ENCODE assay signal across 8 cellular contexts in the genomic region with DNA sequence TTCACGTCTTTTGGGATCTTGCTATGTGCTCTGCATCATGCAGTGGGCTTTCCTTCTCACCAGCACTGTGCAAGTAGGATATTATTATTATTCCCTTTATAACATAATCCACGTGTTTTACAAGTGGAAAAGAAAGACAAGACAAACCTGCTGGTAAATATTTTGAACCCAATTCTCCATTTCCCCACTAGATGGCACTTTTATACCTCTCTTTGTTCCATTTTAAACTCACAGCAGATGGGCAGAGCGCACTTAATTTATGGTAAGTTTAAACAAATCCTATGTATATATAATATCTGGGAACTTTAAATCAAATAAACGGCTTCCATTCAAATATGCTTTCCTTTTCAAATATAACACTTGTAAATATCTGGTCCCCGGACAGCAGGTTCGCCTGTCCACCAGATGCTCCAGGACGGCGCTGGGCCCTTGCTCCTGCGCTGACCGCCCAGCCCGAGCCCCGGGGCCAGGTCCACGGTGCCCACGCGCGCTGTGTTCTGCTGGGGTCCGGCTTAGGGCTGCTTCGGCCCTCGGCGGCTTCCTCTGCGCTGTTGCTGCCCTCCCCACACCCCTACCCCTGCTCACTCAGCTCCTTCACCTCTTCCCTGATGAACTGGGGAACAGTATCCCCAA. TPM values are rescaled to one million over a fixed set of nuclear protein-coding genes. Genes with fewer than 3 reads are reported as not detected.
DNase-seq lines count a peak whose midpoint lies in the region; ATAC-seq and TF ChIP-seq lines count a peak whose summit lies in the region.

No MANE protein-coding gene starts in this region.

- no peaks in the 10 kb centered on the region for H3K9me3 ChIP-seq in IMR-90 (ENCODE audit: control insufficient read depth, insufficient read depth, low read length)

- H2AFZ ChIP-seq in IMR-90 (replicated peaks; ENCODE audit: low read length, poor library complexity): no peak overlapping the region

- H4K20me1 ChIP-seq in IMR-90 (ENCODE audit: insufficient read depth, low read length): no peaks in the 10 kb centered on the region

- in situ Hi-C loops in IMR-90 (cut with MboI; ENCODE audit: low sequenced_read_pairs): loop anchor here (10.0 kb wide), 1 partner anchor 288 kb away; no protein-coding TSS in a partner anchor

- no peak overlapping the region for H3K9ac ChIP-seq in IMR-90 (ENCODE audit: low read depth, low read length)

- BruUV-seq in IMR-90 (replicated peaks; lab: Mats Ljungman, UMichigan): no TSS peak

- no peaks in the 10 kb centered on the region for H3K4me1 ChIP-seq in IMR-90 (ENCODE audit: control insufficient read depth, insufficient read depth, low read length)

- WGBS in IMR-90 (ENCODE audit: extremely low coverage in 2 of 2, insufficient read length in 1 of 2), 2 experiments: 64% methylated on average over 4 of the region's 21 CpGs; no CpG with 5 or more reads in 1 of the 2 experiments

- no peak overlapping the region for H3K56ac ChIP-seq in IMR-90 (ENCODE audit: extremely low read depth, insufficient read depth, low read length)

- peak; percentile 75 for TF ChIP-seq RAD21 in IMR-90 (IDR thresholded peaks at IDR 0.05; ENCODE audit: low read length)

- no peak overlapping the region for H2AK9ac ChIP-seq in IMR-90 (replicated peaks; ENCODE audit: low read depth, low read length, poor library complexity)

- H2BK20ac ChIP-seq in IMR-90 (ENCODE audit: low read depth, low read length): no peak overlapping the region

- ATAC-seq in IMR-90 (ENCODE audit: low read depth): peak; percentile 86

- H3K4me3 ChIP-seq in IMR-90 (ENCODE audit: insufficient read depth, low read depth, low read length): no peak overlapping the region
- no peak overlapping the region for H3K4me3 ChIP-seq in fibroblast of villous mesenchyme (ENCODE audit: low read depth, low read length)
- no peak overlapping the region for H3K4me3 ChIP-seq in retinal pigment epithelial cell (ENCODE audit: low read length)

- POLR2A ChIA-PET in IMR-90 (lab: Charles Lee; ENCODE audit: unreplicated experiment): interaction anchor here (0.6 kb wide), 1 partner anchor 423 kb away, joined by 3 read pairs; no protein-coding TSS in a partner anchor

- CTCF ChIA-PET in IMR-90 (lab: Yijun Ruan, JAX): no interaction called here

- no peak overlapping the region for H3K4ac ChIP-seq in IMR-90 (ENCODE audit: low read depth, low read length)

- no peak overlapping the region for H4K5ac ChIP-seq in IMR-90 (ENCODE audit: low read depth, low read length)

- DNase-seq in NCI-H510A treated with DMSO at 0.1 percent for 48 hours (lab: John Stamatoyannopoulos, UW): peak; percentile 61
- DNase-seq in NCI-H510A (lab: John Stamatoyannopoulos, UW): no peak
- peak; percentile 70 for DNase-seq in IMR-90
- DNase-seq in SK-N-DZ (ENCODE audit: low spot score): peak; percentile 66
- peak; percentile 72 for DNase-seq in fibroblast of villous mesenchyme (ENCODE audit: low read depth)
- DNase-seq in retinal pigment epithelial cell (ENCODE audit: low read depth): peak; percentile 10
- no peak for DNase-seq in activated CD4-positive, alpha-beta T cell treated with anti-CD3 and anti-CD28 coated beads, Interleukin-2, amount 50 U/mL, for 48 hours
- no peak for DNase-seq in stimulated activated CD4-positive, alpha-beta T cell treated with anti-CD3 and anti-CD28 coated beads, Interleukin-4, amount 100 ng/mL, for 24 hours

- peak; percentile 74 for TF ChIP-seq CTCF in IMR-90 (conservative IDR thresholded peaks at IDR 0.05; ENCODE audit: low read depth, low read length)
- peak; percentile 60 for TF ChIP-seq CTCF in fibroblast of villous mesenchyme (IDR thresholded peaks at IDR 0.05; ENCODE audit: insufficient read depth, low read depth, low read length)
- peak; percentile 62 for TF ChIP-seq CTCF in retinal pigment epithelial cell (conservative IDR thresholded peaks at IDR 0.05; ENCODE audit: low read depth, low read length)

- H2BK5ac ChIP-seq in IMR-90 (ENCODE audit: low read depth, low read length, poor library complexity, severe bottlenecking): no peak overlapping the region

- no peak overlapping the region for H3K14ac ChIP-seq in IMR-90 (replicated peaks; ENCODE audit: low read depth, low read length)

- H4K8ac ChIP-seq in IMR-90 (ENCODE audit: low read depth in 2 of 2, low read length in 2 of 2): no peak overlapping the region

- H3K23ac ChIP-seq in IMR-90 (ENCODE audit: low read depth, low read length): no peak overlapping the region

- no peaks in the 10 kb centered on the region for H3K79me1 ChIP-seq in IMR-90 (ENCODE audit: low read depth in 1 of 2, low read length in 2 of 2)

- no peak for TF ChIP-seq POLR2A in IMR-90 (IDR thresholded peaks at IDR 0.05; ENCODE audit: low read depth, low read length)

- intact Hi-C loops in IMR-90 (cut with micrococcal nuclease): loop anchor here (1.0 to 10.0 kb wide), 2 partner anchors 290 to 428 kb away; a partner anchor contains a TSS

- H3K4me2 ChIP-seq in IMR-90 (ENCODE audit: low read depth, low read length): no peak overlapping the region

- H2BK120ac ChIP-seq in IMR-90 (ENCODE audit: low read depth, low read length): no peak overlapping the region

- no peak overlapping the region for H3K27ac ChIP-seq in IMR-90 (ENCODE audit: insufficient read depth, low read length)

- H3K9me1 ChIP-seq in IMR-90 (ENCODE audit: insufficient read depth, low read length): no peaks in the 10 kb centered on the region

- no peak overlapping the region for H4K91ac ChIP-seq in IMR-90 (ENCODE audit: insufficient read depth, low read depth, low read length)

- H3K27me3 ChIP-seq in IMR-90 (ENCODE audit: control insufficient read depth, insufficient read depth, low read length): peaks cover 1% of the 10 kb centered on the region; the same call in 1 of the 2 replicates

- dilution Hi-C loops in IMR-90 (cut with HindIII; ENCODE audit: low sequenced_read_pairs, unreplicated experiment): no loop called here

- no peaks in the 10 kb centered on the region for H3K36me3 ChIP-seq in IMR-90 (ENCODE audit: control insufficient read depth, insufficient read depth, low read length)

- no peak overlapping the region for H2BK15ac ChIP-seq in IMR-90 (ENCODE audit: low read depth, low read length)

- no peak overlapping the region for H3K18ac ChIP-seq in IMR-90 (ENCODE audit: low read depth, low read length)

- H2AK5ac ChIP-seq in IMR-90 (ENCODE audit: low read depth, low read length): no peak overlapping the region

TF ChIP-seq in IMR-90, 13 proteins besides CTCF, POLR2A, EP300 and RAD21:
- peak; percentile 57 for TF ChIP-seq SMC3 (IDR thresholded peaks at IDR 0.05; ENCODE audit: low read depth, low read length)
- TF ChIP-seq, protein P1, sequence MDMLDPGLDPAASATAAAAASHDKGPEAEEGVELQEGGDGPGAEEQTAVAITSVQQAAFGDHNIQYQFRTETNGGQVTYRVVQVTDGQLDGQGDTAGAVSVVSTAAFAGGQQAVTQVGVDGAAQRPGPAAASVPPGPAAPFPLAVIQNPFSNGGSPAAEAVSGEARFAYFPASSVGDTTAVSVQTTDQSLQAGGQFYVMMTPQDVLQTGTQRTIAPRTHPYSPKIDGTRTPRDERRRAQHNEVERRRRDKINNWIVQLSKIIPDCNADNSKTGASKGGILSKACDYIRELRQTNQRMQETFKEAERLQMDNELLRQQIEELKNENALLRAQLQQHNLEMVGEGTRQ (IDR thresholded peaks at IDR 0.05; ENCODE audit: low read depth, low read length): no peak
- no peak for TF ChIP-seq NFE2L2 (IDR thresholded peaks at IDR 0.05; ENCODE audit: low read depth, low read length)

RNA-seq across cellular contexts. Expression of a gene that starts 31.1 kb away (rescaled TPM):
- total RNA-seq in IMR-90 (2012; rRNA removed) (not detected in 2 replicates), fibroblast of villous mesenchyme (not detected in 2 replicates)
- not detected in 2 replicates for polyA plus RNA-seq in IMR-90 (2012; rRNA removed)
- not detected in 2 replicates for polyA plus RNA-seq in IMR-90 (2012; cell fraction: cytosol; rRNA removed)
- not detected in 2 replicates for polyA plus RNA-seq in IMR-90 (2012; cell fraction: nucleus; rRNA removed; ENCODE audit: low replicate concordance)
- not detected in 2 replicates for polyA plus RNA-seq in SK-N-DZ (2014; cell fraction: cytosol; rRNA removed)
- polyA plus RNA-seq in SK-N-DZ (2014; cell fraction: nucleus; rRNA removed): not detected in 2 replicates

Comparison
In these comparisons a context has a peak if more than half of its experiments do, and no peak if none do; other contexts are left out.
1. DNase-seq: peak in NCI-H510A treated with DMSO at 0.1 percent for 48 hours (single experiment), IMR-90 (single experiment), SK-N-DZ (single experiment), fibroblast of villous mesenchyme (single experiment) and retinal pigment epithelial cell (single experiment); none in NCI-H510A (single experiment), activated CD4-positive, alpha-beta T cell treated with anti-CD3 and anti-CD28 coated beads, Interleukin-2, amount 50 U/mL, for 48 hours (0 of 2) and stimulated activated CD4-positive, alpha-beta T cell treated with anti-CD3 and anti-CD28 coated beads, Interleukin-4, amount 100 ng/mL, for 24 hours (single experiment).
2. Peak in every context shown above with its lines, with median percentiles within 50 percentile points of each other: CTCF ChIP-seq.